Comparison of ENCODE assay signal across 22 cellular contexts in the genomic region with DNA sequence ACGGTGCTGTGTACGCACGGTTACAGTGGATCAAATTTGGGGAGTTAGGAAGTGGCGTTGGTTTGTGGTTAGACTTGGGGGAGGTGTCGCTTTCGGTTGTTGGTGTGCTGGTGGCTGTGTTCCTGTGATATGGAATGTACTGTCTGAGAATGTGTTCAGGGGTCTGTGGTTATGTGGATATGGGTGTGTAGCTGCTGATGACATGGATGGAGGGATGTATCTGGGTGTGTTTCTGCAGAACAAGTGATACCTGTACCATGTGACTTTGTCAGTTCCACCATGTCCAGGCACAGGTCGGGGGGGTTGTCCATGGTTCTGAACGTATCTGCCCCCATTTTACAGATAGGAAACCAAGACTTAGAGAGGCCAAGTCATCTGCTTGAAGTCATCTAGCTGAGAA. TPM values are rescaled to one million over a fixed set of nuclear protein-coding genes. Genes with fewer than 3 reads are reported as not detected.
A peak's percentile ranks its signal among the peaks of the same experiment; 100 is the strongest.
DNase-seq lines count a peak whose midpoint lies in the region; ATAC-seq, FAIRE-seq and TF ChIP-seq lines count a peak whose summit lies in the region.
"Had no signal": no experiment of that assay in that cellular context is flagged by ENCODE, and none has a peak within 500 bp of the region (broad histone marks: within the 10 kb centered on the region; RNA-seq: fewer than 3 reads in every experiment).

No MANE protein-coding gene starts in this region.

- H3K9me3 ChIP-seq in OCI-LY7 (ENCODE audit: low read length) (no peaks in the 10 kb centered on the region), K562 (replicated peaks; ENCODE audit: control insufficient read depth, insufficient read depth, low read depth, low read length) (no peaks in the 10 kb centered on the region), thymus (ENCODE audit: control insufficient read depth) (no peaks in the 10 kb centered on the region), Karpas-422 (ENCODE audit: low read length) (no peaks in the 10 kb centered on the region)
- H3K9me3 ChIP-seq: colonic mucosa, right lobe of liver had no signal

- in situ Hi-C loops in K562 (cut with MboI) = no loop called here

- no peaks in the 10 kb centered on the region for H3K9me1 ChIP-seq in K562 (ENCODE audit: control insufficient read depth, insufficient read depth, low read length)

- TF ChIP-seq CTCF in OCI-LY7 (conservative IDR thresholded peaks at IDR 0.05; ENCODE audit: low read length) = no peak
- TF ChIP-seq CTCF in K562 (IDR thresholded peaks at IDR 0.05 in 2 of 3, conservative IDR thresholded peaks at IDR 0.05 in 1 of 3; ENCODE audit: insufficient read depth in 2 of 3, low read depth in 1 of 3, low read length in 3 of 3) = no peak
- no peak for TF ChIP-seq CTCF in osteocyte (IDR thresholded peaks at IDR 0.05)

- peaks cover 64% of the 10 kb centered on the region for H3K4me1 ChIP-seq in OCI-LY7 (ENCODE audit: insufficient read depth, low read length, poor library complexity, severe bottlenecking)
- H3K4me1 ChIP-seq in K562 (replicated peaks in 1 of 2; ENCODE audit: control insufficient read depth in 2 of 2, insufficient read depth in 2 of 2, low read length in 2 of 2) = 0 out of 5 replicates have a peak, but pooled peaks cover 0 to 3% of the 10 kb centered on the region in 2 experiments
- peaks cover 76% of the 10 kb centered on the region for H3K4me1 ChIP-seq in thymus (ENCODE audit: control insufficient read depth, insufficient read depth, low read length)
- H3K4me1 ChIP-seq in Karpas-422 (ENCODE audit: low read length) = no peaks in the 10 kb centered on the region
- H3K4me1 ChIP-seq: colonic mucosa, parathyroid adenoma, right lobe of liver had no signal

- H3K9ac ChIP-seq in K562 (ENCODE audit: insufficient read depth in 1 of 2, low read depth in 2 of 2, low read length in 2 of 2) (no peak overlapping the region), Karpas-422 (ENCODE audit: low read length) (no peak overlapping the region)
- H3K9ac ChIP-seq: parathyroid adenoma had no signal

- peaks cover 37 to 73% of the 10 kb centered on the region in 2 experiments; a peak in 4 of 5 replicates for H3K27me3 ChIP-seq in K562 (ENCODE audit: control insufficient read depth in 2 of 2, insufficient read depth in 2 of 2, low read length in 2 of 2)
- H3K27me3 ChIP-seq in thymus (ENCODE audit: control insufficient read depth, insufficient read depth) = no peaks in the 10 kb centered on the region
- no peaks in the 10 kb centered on the region for H3K27me3 ChIP-seq in Karpas-422 (ENCODE audit: low read length)

- BruUV-seq in OCI-LY7 (replicated peaks; lab: Mats Ljungman, UMichigan) (no TSS peak), K562 (replicated peaks; lab: Mats Ljungman, UMichigan) (no TSS peak)

- no peak overlapping the region for H3K27ac Mint-ChIP-seq in activated naive CD4-positive, alpha-beta T cell treated with anti-CD3 and anti-CD28 coated beads, Interleukin-2, amount 50 U/mL, for 72 hours
- no peak overlapping the region for H3K27ac Mint-ChIP-seq in osteocyte (ENCODE audit: unreplicated experiment)
- H3K27ac Mint-ChIP-seq: CD14-positive monocyte, memory B cell had no signal

- peak overlapping the region; percentile 28; the same call in 1 of the 2 replicates for H2AFZ ChIP-seq in OCI-LY7 (ENCODE audit: low read length)
- no peak overlapping the region for H2AFZ ChIP-seq in K562 (ENCODE audit: low read depth, low read length)
- H2AFZ ChIP-seq in Karpas-422 (ENCODE audit: low read length) = no peak overlapping the region
- H2AFZ ChIP-seq: parathyroid adenoma had no signal

- H3K27ac ChIP-seq in OCI-LY7 (ENCODE audit: low read depth, low read length, poor library complexity, severe bottlenecking) (no peak overlapping the region), K562 (ENCODE audit: extremely low read depth, low read depth, low read length) (no peak overlapping the region), thymus (ENCODE audit: low read depth) (no peak overlapping the region), Karpas-422 (ENCODE audit: low read length) (no peak overlapping the region)
- H3K27ac ChIP-seq: colonic mucosa, parathyroid adenoma, right lobe of liver had no signal

- H3K9me2 ChIP-seq in OCI-LY7 (ENCODE audit: insufficient read depth, low read length) (no peaks in the 10 kb centered on the region), Karpas-422 (replicated peaks; ENCODE audit: insufficient read depth, low read length) (no peaks in the 10 kb centered on the region)

- no peaks in the 10 kb centered on the region for H3K36me3 Mint-ChIP-seq in activated naive CD4-positive, alpha-beta T cell treated with anti-CD3 and anti-CD28 coated beads, Interleukin-2, amount 50 U/mL, for 72 hours
- H3K36me3 Mint-ChIP-seq in osteocyte (ENCODE audit: unreplicated experiment) = no peaks in the 10 kb centered on the region
- H3K36me3 Mint-ChIP-seq: CD14-positive monocyte, memory B cell had no signal

- peak overlapping the region; percentile 53 for H3K4me3 ChIP-seq in OCI-LY7 (ENCODE audit: low read depth, low read length, poor library complexity, severe bottlenecking)
- H3K4me3 ChIP-seq in K562 = no peak overlapping the region
- H3K4me3 ChIP-seq in thymus (ENCODE audit: low read length) = peak overlapping the region; percentile 4
- H3K4me3 ChIP-seq in Karpas-422 (ENCODE audit: low read length) = no peak overlapping the region
- H3K4me3 ChIP-seq: colonic mucosa, right lobe of liver had no signal

- DNase-seq in activated naive CD4-positive, alpha-beta T cell treated with anti-CD3 and anti-CD28 coated beads, Interleukin-2, amount 50 U/mL, for 72 hours (ENCODE audit: low spot score in 2 of 2) = no peak
- no peak for DNase-seq in activated naive CD4-positive, alpha-beta T cell (lab: John Stamatoyannopoulos, UW)
- DNase-seq in OCI-LY7 (ENCODE audit: low spot score) (no peak), K562 (ENCODE audit: extremely low read depth in 1 of 4, low spot score in 3 of 4) (no peak), Karpas-422 (no peak), osteocyte (ENCODE audit: extremely low spot score, unreplicated experiment) (no peak)
- DNase-seq: activated T-cell treated with anti-CD3 and anti-CD28 coated beads for 4 hours, colonic mucosa, NCI-H2107, NCI-H524 treated with DMSO at 0.1 percent for 48 hours, right lobe of liver, SW 1271 had no signal

- FAIRE-seq in K562 (lab: Jason Lieb, UNC) = no peak
- FAIRE-seq: endometrium, GM12891 had no signal

- H3K4me1 Mint-ChIP-seq in osteocyte (ENCODE audit: unreplicated experiment) = no peaks in the 10 kb centered on the region

- no peaks in the 10 kb centered on the region for H3K79me2 ChIP-seq in OCI-LY7 (ENCODE audit: insufficient read depth, low read depth, low read length)
- H3K79me2 ChIP-seq in K562 (ENCODE audit: control insufficient read depth, insufficient read depth, low read length) = no peaks in the 10 kb centered on the region
- H3K79me2 ChIP-seq in Karpas-422 (ENCODE audit: low read length) = no peaks in the 10 kb centered on the region
- H3K79me2 ChIP-seq: parathyroid adenoma had no signal

- TF ChIP-seq POLR2A in K562 (conservative IDR thresholded peaks at IDR 0.05) = no peak

- peak overlapping the region; percentile 81 for H3K4me2 ChIP-seq in OCI-LY7 (ENCODE audit: low read length)
- no peak overlapping the region for H3K4me2 ChIP-seq in K562 (ENCODE audit: insufficient read depth, low read length)
- H3K4me2 ChIP-seq in Karpas-422 (ENCODE audit: low read depth, low read length, poor library complexity, severe bottlenecking) = no peak overlapping the region

- TF ChIP-seq EP300 in K562 (IDR thresholded peaks at IDR 0.05; ENCODE audit: low read length) = no peak

- peaks cover 80% of the 10 kb centered on the region for H3K27me3 Mint-ChIP-seq in osteocyte (ENCODE audit: unreplicated experiment)

- H3K9me3 Mint-ChIP-seq in activated naive CD4-positive, alpha-beta T cell treated with anti-CD3 and anti-CD28 coated beads, Interleukin-2, amount 50 U/mL, for 72 hours = no peaks in the 10 kb centered on the region
- no peaks in the 10 kb centered on the region for H3K9me3 Mint-ChIP-seq in osteocyte (ENCODE audit: unreplicated experiment)
- H3K9me3 Mint-ChIP-seq: memory B cell had no signal

- CTCF ChIA-PET in OCI-LY7 (lab: Charles Lee; ENCODE audit: unreplicated experiment) = no interaction called here
- CTCF ChIA-PET in K562 (lab: Yijun Ruan, JAX; ENCODE audit: low intra/inter-chr PET ratio) = no interaction called here

- no peak overlapping the region for H3K4me3 Mint-ChIP-seq in osteocyte (ENCODE audit: unreplicated experiment)
- H3K4me3 Mint-ChIP-seq: memory B cell had no signal

- intact Hi-C loops in OCI-LY7 (cut with micrococcal nuclease; ENCODE audit: unreplicated experiment) = no loop called here
- intact Hi-C loops in K562 (cut with micrococcal nuclease) = no loop called here

- no peaks in the 10 kb centered on the region for H4K20me1 ChIP-seq in OCI-LY7 (ENCODE audit: insufficient read depth, low read length)
- H4K20me1 ChIP-seq in K562 (replicated peaks; ENCODE audit: control insufficient read depth, insufficient read depth, low read length) = peaks cover 17% of the 10 kb centered on the region; the same call in 1 of the 2 replicates
- H4K20me1 ChIP-seq in Karpas-422 (ENCODE audit: insufficient read depth, low read depth, low read length) = no peaks in the 10 kb centered on the region

- peak; percentile 16 to 31 for ATAC-seq in activated naive CD4-positive, alpha-beta T cell treated with anti-CD3 and anti-CD28 coated beads, Interleukin-2, amount 50 U/mL, for 72 hours
- ATAC-seq in K562 (no peak), GM19463 (IDR thresholded peaks at IDR 0.05; ENCODE audit: unreplicated experiment) (no peak)
- ATAC-seq: right lobe of liver had no signal

- POLR2A ChIA-PET in OCI-LY7 (lab: Charles Lee) = interaction anchor here (0.9 kb wide), 1 partner anchor 38 kb away, joined by 3 read pairs; no protein-coding TSS in a partner anchor
- POLR2A ChIA-PET in K562 (lab: Yijun Ruan, JAX) = no interaction called here

- WGBS in K562 (ENCODE audit: insufficient coverage, low coverage, missing lambda C conversion rate) = under 1% methylated on average over 8 of the region's 8 CpGs
- WGBS in thymus = 5% methylated on average over 8 of the region's 8 CpGs

- no peaks in the 10 kb centered on the region for H3K36me3 ChIP-seq in OCI-LY7 (ENCODE audit: insufficient read depth, low read length)
- no peaks in the 10 kb centered on the region for H3K36me3 ChIP-seq in K562 (ENCODE audit: control insufficient read depth, insufficient read depth, low read length)
- no peaks in the 10 kb centered on the region for H3K36me3 ChIP-seq in thymus (ENCODE audit: control insufficient read depth, insufficient read depth)
- no peaks in the 10 kb centered on the region for H3K36me3 ChIP-seq in Karpas-422 (ENCODE audit: insufficient read depth, low read length)
- H3K36me3 ChIP-seq: colonic mucosa, right lobe of liver had no signal

- TF ChIP-seq RAD21 in K562 (CRISPR knock-in tag; conservative IDR thresholded peaks at IDR 0.05 in 1 of 2, IDR thresholded peaks at IDR 0.05 in 1 of 2) = no peak

RNA-seq across cellular contexts. Expression of gene PAX7, which starts 22.7 kb away (rescaled TPM):
- total RNA-seq in activated naive CD4-positive, alpha-beta T cell treated with anti-CD3 and anti-CD28 coated beads, Interleukin-2, amount 50 U/mL, for 72 hours = not detected
- not detected in 2 replicates for total RNA-seq in OCI-LY7 (2014; rRNA removed; shearing (Covaris generic))
- not detected in 2 replicates for total RNA-seq in OCI-LY7 (2022)
- not detected in 2 replicates for total RNA-seq in K562 (2011; cell fraction: chromatin; rRNA removed; ENCODE audit: low replicate concordance)
- total RNA-seq in K562 (2011; cell fraction: nucleolus; rRNA removed) = not detected in 2 replicates
- total RNA-seq in K562 (2011; cell fraction: nucleoplasm; rRNA removed) = not detected in 2 replicates
- total RNA-seq in K562 (2014; rRNA removed) = not detected in 2 replicates
- not detected in 2 replicates for total RNA-seq in K562 (2014; rRNA removed; fragmentation: Illumina TruSeq; extraction: Trizol)
- total RNA-seq in K562 (2015; rRNA removed; fragmentation: Illumina TruSeq; extraction: Trizol) = not detected in 2 replicates
- total RNA-seq in K562 (2021) = not detected in 2 replicates
- not detected in 2 replicates for polyA plus RNA-seq in K562 (2011; rRNA removed)
- polyA plus RNA-seq in K562 (2011; cell fraction: cytosol; rRNA removed) = not detected in 2 replicates
- polyA plus RNA-seq in K562 (2011; cell fraction: nucleus; rRNA removed) = not detected in 2 replicates
- polyA plus RNA-seq in K562 (2012) = not detected in 2 replicates
- not detected in 2 replicates for polyA plus RNA-seq in K562 (2014; fragmentation: Illumina TruSeq; extraction: Trizol)
- polyA plus RNA-seq in K562 (2014; fragmentation: Nextera tagmentation; extraction: Ambion mirVana) = not detected
- polyA plus RNA-seq in K562 (2014; rRNA removed) = not detected in 2 replicates
- not detected in 2 replicates for polyA minus RNA-seq in K562 (2011; rRNA and poly(A)+ RNA removed)
- polyA minus RNA-seq in K562 (2011; cell fraction: cytosol; rRNA and poly(A)+ RNA removed) = not detected in 2 replicates
- polyA minus RNA-seq in K562 (2011; cell fraction: nucleus; rRNA and poly(A)+ RNA removed) = not detected in 2 replicates
- polyA plus RNA-seq in thymus = 0.11 TPM
- total RNA-seq in Karpas-422 (2014; rRNA removed; shearing (Covaris generic); ENCODE audit: low replicate concordance) = 0.07 TPM in 1 of 2 replicates, not detected in the other
- not detected in 2 replicates for total RNA-seq in osteocyte
- total RNA-seq: colonic mucosa, HT1080, myocyte, right lobe of liver, temporal lobe had no signal
- polyA plus RNA-seq: CD14-positive monocyte had no signal

Comparison
In these comparisons a context has a peak if more than half of its experiments do, and no peak if none do; other contexts are left out.
1. ATAC-seq: peak in activated naive CD4-positive, alpha-beta T cell treated with anti-CD3 and anti-CD28 coated beads, Interleukin-2, amount 50 U/mL, for 72 hours (2 of 2); none in K562 (single experiment) and GM19463 (single experiment).
2. H3K4me3 ChIP-seq: peak in OCI-LY7 (single experiment) and thymus (single experiment); none in K562 (single experiment) and Karpas-422 (single experiment).